21 cellular contexts compared by ENCODE assay signal in the genomic region with DNA sequence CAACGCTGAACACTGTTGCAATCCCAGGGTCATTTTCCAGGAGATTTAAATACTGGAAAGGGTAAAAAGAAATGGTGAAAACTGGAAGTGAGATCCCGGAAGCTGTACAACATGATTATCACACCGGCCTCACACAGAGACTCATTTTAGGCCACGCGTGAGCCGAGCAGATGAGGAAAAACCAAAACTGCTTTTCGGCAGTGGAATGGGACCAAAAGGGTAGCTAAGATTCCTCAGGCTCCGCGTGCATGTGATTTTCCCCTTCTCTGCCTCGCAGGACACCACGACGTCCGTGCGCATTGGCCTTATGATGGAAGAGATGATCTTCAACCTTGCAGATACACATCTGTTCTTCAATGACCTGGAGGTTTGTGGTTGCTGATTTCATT.
"Had no signal": no experiment of that assay in that cellular context is flagged by ENCODE, and none has a peak within 500 bp of the region (broad histone marks: within the 10 kb centered on the region; RNA-seq: fewer than 3 reads in every experiment).

No MANE protein-coding gene starts in this region.

- H3K4me1 ChIP-seq: adrenal gland, ascending aorta, esophagus muscularis mucosa, gastroesophageal sphincter, upper lobe of right lung had no signal

- H3K27ac Mint-ChIP-seq: activated CD8-positive, alpha-beta T cell treated with anti-CD3 and anti-CD28 coated beads, Interleukin-2, amount 10 ng/mL, durations not matched to agents 7 days and 5 days; activated naive CD8-positive, alpha-beta T cell; effector memory CD8-positive, alpha-beta T cell; memory B cell had no signal

- H3K36me3 ChIP-seq: adrenal gland, ascending aorta, esophagus muscularis mucosa, gastroesophageal sphincter, spleen, upper lobe of right lung had no signal

- H3K9me3 Mint-ChIP-seq: central memory CD8-positive, alpha-beta T cell; effector memory CD8-positive, alpha-beta T cell had no signal

- H3K4me1 Mint-ChIP-seq: central memory CD8-positive, alpha-beta T cell; memory B cell had no signal

- H3K27me3 ChIP-seq: adrenal gland, ascending aorta, dorsolateral prefrontal cortex, esophagus muscularis mucosa, gastroesophageal sphincter, spleen, upper lobe of right lung had no signal

- H3K36me3 Mint-ChIP-seq: activated naive CD8-positive, alpha-beta T cell had no signal

- H3K27me3 Mint-ChIP-seq: activated naive CD8-positive, alpha-beta T cell had no signal

- H3K9me3 ChIP-seq: adrenal gland, ascending aorta, upper lobe of right lung had no signal

- H3K4me3 Mint-ChIP-seq: activated CD8-positive, alpha-beta T cell treated with anti-CD3 and anti-CD28 coated beads, Interleukin-2, amount 10 ng/mL, durations not matched to agents 7 days and 5 days; activated naive CD8-positive, alpha-beta T cell; central memory CD8-positive, alpha-beta T cell; effector memory CD8-positive, alpha-beta T cell; memory B cell had no signal

- ATAC-seq: activated CD8-positive, alpha-beta T cell treated with anti-CD3 and anti-CD28 coated beads, Interleukin-2, amount 10 ng/mL, durations not matched to agents 7 days and 5 days; effector memory CD8-positive, alpha-beta T cell; gastroesophageal sphincter; mucosa of descending colon; stimulated activated naive CD8-positive, alpha-beta T cell treated with anti-CD3 and anti-CD28 coated beads, Interleukin-15, Interleukin-2, amounts not matched to agents 100 U/mL and 50 U/mL, for 24 hours; upper lobe of right lung had no signal

- H3K27ac ChIP-seq: ascending aorta, dorsolateral prefrontal cortex, gastroesophageal sphincter, upper lobe of right lung had no signal

- H3K4me3 ChIP-seq: adrenal gland, ascending aorta, dorsolateral prefrontal cortex, esophagus muscularis mucosa, gastroesophageal sphincter, mucosa of descending colon, spleen, upper lobe of right lung had no signal

- DNase-seq: activated CD4-positive, alpha-beta T cell treated with anti-CD3 and anti-CD28 coated beads for 1 hour; activated CD4-positive, alpha-beta T cell treated with anti-CD3 and anti-CD28 coated beads, Interleukin-2, amount 50 U/mL, for 1 hour; activated CD8-positive, alpha-beta T cell treated with anti-CD3 and anti-CD28 coated beads, Interleukin-2, amount 10 ng/mL, durations not matched to agents 7 days and 5 days; adrenal gland; dorsolateral prefrontal cortex; effector memory CD8-positive, alpha-beta T cell; head of caudate nucleus; mucosa of descending colon; occipital lobe; posterior cingulate gyrus; spleen; stimulated activated CD4-positive, alpha-beta T cell treated with anti-CD3 and anti-CD28 coated beads, Interleukin-4, amount 100 ng/mL, for 24 hours; stimulated activated naive CD8-positive, alpha-beta T cell treated with anti-CD3 and anti-CD28 coated beads, Interleukin-15, Interleukin-2, amounts not matched to agents 100 U/mL and 50 U/mL, for 24 hours; T-helper 9 cell; upper lobe of right lung had no signal
